Comparison of ENCODE assay signal across 7 cellular contexts in the genomic region with DNA sequence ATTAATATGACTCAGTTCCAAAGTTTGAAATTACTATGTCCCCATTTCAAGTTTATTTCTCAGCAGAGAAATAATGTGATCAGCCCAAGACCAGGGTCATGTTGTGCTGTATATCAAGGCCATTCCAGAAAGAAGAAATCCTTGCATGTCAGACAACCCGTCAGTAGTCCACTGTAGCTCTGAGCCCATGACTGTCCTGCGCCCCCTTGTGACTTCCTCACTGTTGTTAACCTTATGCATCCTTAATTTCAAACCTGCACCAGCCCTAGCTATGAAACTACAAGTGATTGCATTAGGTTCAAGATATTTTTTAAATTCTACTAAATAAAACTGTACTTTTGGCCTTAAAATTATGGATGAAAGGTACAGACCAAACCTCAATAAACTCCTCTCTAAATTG.
DNase-seq lines count a peak whose midpoint lies in the region; ATAC-seq and TF ChIP-seq lines count a peak whose summit lies in the region.

No MANE protein-coding gene starts in this region.

- ATAC-seq in right lobe of liver (peak in 3 of 4 donors; percentile 30 to 48 (median 37)), HG03457 (IDR thresholded peaks at IDR 0.05; ENCODE audit: unreplicated experiment) (no peak)

- peak; percentile 6 for TF ChIP-seq CTCF in GM10266 (IDR thresholded peaks at IDR 0.05; ENCODE audit: control insufficient read depth, insufficient read depth, low read depth, missing control alignments)
- peak in 2 of 4 donors; percentile 9 to 17 for TF ChIP-seq CTCF in right lobe of liver (IDR thresholded peaks at IDR 0.05)

- H3K4me3 ChIP-seq in adipocyte (ENCODE audit: low read length) (no peak overlapping the region), right lobe of liver (no peak overlapping the region)

- H3K9me3 ChIP-seq in adipocyte (ENCODE audit: control insufficient read depth, low read length) (no peaks in the 10 kb centered on the region), right lobe of liver (no peaks in the 10 kb centered on the region)

- H3K9ac ChIP-seq in adipocyte (ENCODE audit: low read length): no peak overlapping the region

- intact Hi-C loops in right lobe of liver (cut with DNase I): no loop called here

- WGBS in right lobe of liver (ENCODE audit: insufficient coverage, low coverage, low lambda C conversion rate, missing lambda C conversion rate): 32% methylated on average over 2 of the region's 2 CpGs

- H3K27ac ChIP-seq in right lobe of liver: no peak overlapping the region

- DNase-seq in GM10266 (ENCODE audit: extremely low spot score): no peak
- DNase-seq in HuH-7 (ENCODE audit: low spot score): peak; percentile 6
- DNase-seq in adipocyte (ENCODE audit: low read depth): peak; percentile 4
- no peak for DNase-seq in right lobe of liver
- DNase-seq in activated CD4-positive, alpha-beta T cell treated with anti-CD3 and anti-CD28 coated beads, Interleukin-2, amount 50 U/mL, for 48 hours: no peak
- no peak for DNase-seq in NCI-H128 (lab: John Stamatoyannopoulos, UW; ENCODE audit: unreplicated experiment)

- H3K36me3 ChIP-seq in adipocyte (ENCODE audit: control insufficient read depth, insufficient read depth, low read length, severe bottlenecking): no peaks in the 10 kb centered on the region
- no peaks in the 10 kb centered on the region for H3K36me3 ChIP-seq in right lobe of liver

- H3K27me3 ChIP-seq in adipocyte (replicated peaks; ENCODE audit: control insufficient read depth, insufficient read depth, low read length) (no peaks in the 10 kb centered on the region), right lobe of liver (no peaks in the 10 kb centered on the region)

- no peak for TF ChIP-seq POLR2A in right lobe of liver (IDR thresholded peaks at IDR 0.05)

- no peaks in the 10 kb centered on the region for H3K4me1 ChIP-seq in adipocyte (ENCODE audit: control insufficient read depth, insufficient read depth, low read length)
- H3K4me1 ChIP-seq in right lobe of liver: no peaks in the 10 kb centered on the region

Comparison
In these comparisons a context has a peak if more than half of its experiments do, and no peak if none do; other contexts are left out.
1. DNase-seq: peak in HuH-7 (single experiment) and adipocyte (single experiment); none in GM10266 (single experiment), right lobe of liver (0 of 3), activated CD4-positive, alpha-beta T cell treated with anti-CD3 and anti-CD28 coated beads, Interleukin-2, amount 50 U/mL, for 48 hours (0 of 2) and NCI-H128 (single experiment).